In the genomic region with DNA sequence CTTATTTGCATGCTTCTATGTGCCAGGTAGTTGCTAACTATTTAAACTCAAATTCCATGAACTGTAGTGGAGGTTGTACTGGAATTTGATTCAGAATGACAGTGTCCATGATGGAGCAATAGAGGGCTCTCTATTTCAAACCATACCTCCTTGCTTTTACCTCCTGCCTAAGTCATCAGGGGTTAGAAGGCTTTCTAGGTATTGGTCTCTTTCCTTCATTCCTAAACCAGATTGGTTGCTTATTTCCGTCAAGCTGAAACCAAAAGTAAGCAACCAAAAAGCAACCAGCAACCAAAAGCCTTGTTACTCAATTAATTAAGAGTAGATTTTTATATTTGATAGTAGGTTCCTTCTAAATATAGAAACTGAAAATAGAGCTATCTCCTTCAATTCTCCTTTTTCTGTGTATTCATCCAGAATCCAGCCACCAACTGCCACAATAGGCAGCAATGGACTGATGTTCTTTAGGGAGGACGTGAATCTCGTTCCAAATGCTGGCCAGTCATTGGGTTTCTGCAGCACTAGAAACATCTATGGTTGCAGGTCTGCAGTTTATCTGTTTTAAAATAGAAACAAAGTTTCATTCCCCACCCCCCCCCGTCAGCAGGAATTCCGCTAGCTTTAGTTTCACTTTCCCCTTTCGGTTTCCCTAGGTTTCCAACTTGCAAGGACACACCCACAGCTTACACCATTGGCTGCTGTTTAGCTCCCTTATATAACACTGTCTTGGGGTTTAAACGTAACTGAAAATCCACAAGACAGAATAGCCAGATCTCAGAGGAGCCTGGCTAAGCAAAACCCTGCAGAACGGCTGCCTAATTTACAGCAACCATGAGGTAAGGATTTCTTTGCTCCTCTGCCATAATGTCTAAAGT, we compare ENCODE assay signal across 8 cellular contexts.
DNase-seq lines count a peak whose midpoint lies in the region; ATAC-seq, FAIRE-seq and TF ChIP-seq lines count a peak whose summit lies in the region.

A gene with protein sequence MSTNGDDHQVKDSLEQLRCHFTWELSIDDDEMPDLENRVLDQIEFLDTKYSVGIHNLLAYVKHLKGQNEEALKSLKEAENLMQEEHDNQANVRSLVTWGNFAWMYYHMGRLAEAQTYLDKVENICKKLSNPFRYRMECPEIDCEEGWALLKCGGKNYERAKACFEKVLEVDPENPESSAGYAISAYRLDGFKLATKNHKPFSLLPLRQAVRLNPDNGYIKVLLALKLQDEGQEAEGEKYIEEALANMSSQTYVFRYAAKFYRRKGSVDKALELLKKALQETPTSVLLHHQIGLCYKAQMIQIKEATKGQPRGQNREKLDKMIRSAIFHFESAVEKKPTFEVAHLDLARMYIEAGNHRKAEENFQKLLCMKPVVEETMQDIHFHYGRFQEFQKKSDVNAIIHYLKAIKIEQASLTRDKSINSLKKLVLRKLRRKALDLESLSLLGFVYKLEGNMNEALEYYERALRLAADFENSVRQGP (plus strand): TSS at position 742 of the 875 bp plus-strand sequence. CDS start 90 bp downstream, at position 832.

- no peaks in the 10 kb centered on the region for H3K79me2 ChIP-seq in KMS-11 (ENCODE audit: insufficient read depth, low read depth)

- no peaks in the 10 kb centered on the region for H3K27me3 ChIP-seq in KMS-11 (ENCODE audit: insufficient read depth, low read depth)
- no peaks in the 10 kb centered on the region for H3K27me3 ChIP-seq in layer of hippocampus (ENCODE audit: control insufficient read depth, insufficient read depth, low read length)

- no peaks in the 10 kb centered on the region for H4K20me1 ChIP-seq in KMS-11 (ENCODE audit: insufficient read depth)

- H3K9ac ChIP-seq in KMS-11, result no peak within 1 kb of the TSS; the same call in 1 of the 2 replicates

- H2AFZ ChIP-seq in KMS-11 (ENCODE audit: low read depth), result 0 out of 2 replicates have a peak within 1 kb of the TSS, but pooled peaks have one; percentile 14

- no peaks in the 10 kb centered on the region for H3K36me3 ChIP-seq in KMS-11 (ENCODE audit: insufficient read depth)

- H3K4me1 ChIP-seq in KMS-11 (ENCODE audit: low read depth, poor library complexity, severe bottlenecking), result peaks cover 55% of the 10 kb centered on the region

- no peak within 1 kb of the TSS for H3K4me3 ChIP-seq in KMS-11 (IDR thresholded peaks at IDR 0.05; ENCODE audit: insufficient read depth, low read depth, low read length)

- peak within 1 kb of the TSS; percentile 67 for H3K4me2 ChIP-seq in KMS-11

- TF ChIP-seq CTCF in KMS-11 (conservative IDR thresholded peaks at IDR 0.05; ENCODE audit: low read depth, low read length), result no peak

- ATAC-seq in GM21723 (IDR thresholded peaks at IDR 0.05; ENCODE audit: unreplicated experiment), result peak; percentile 87

- H3K27ac ChIP-seq in KMS-11 (peak within 1 kb of the TSS; percentile 47; the same call in 1 of the 2 replicates), layer of hippocampus (ENCODE audit: low read depth, low read length) (peak within 1 kb of the TSS; percentile 89)

- DNase-seq in activated CD8-positive, alpha-beta memory T cell treated with anti-CD3 and anti-CD28 coated beads for 24 hours, result peak; percentile 62
- no peak for DNase-seq in activated CD8-positive, alpha-beta memory T cell treated with anti-CD3 and anti-CD28 coated beads, Interleukin-2, amount 50 U/mL, for 48 hours
- DNase-seq in dedifferentiated amniotic fluid mesenchymal stem cell (ENCODE audit: extremely low spot score), result peak; percentile 96
- DNase-seq in stimulated activated CD4-positive, alpha-beta T cell treated with anti-CD3 and anti-CD28 coated beads, Interleukin-4, amount 100 ng/mL, for 24 hours, result peak; percentile 40

- FAIRE-seq in TTC549 (lab: Jason Lieb, UNC), result peak; percentile 3
